Comparison of ENCODE assay signal across 18 cellular contexts in genomic region chr1:201693887-201694614, GRCh38.
A peak's percentile ranks its signal among the peaks of the same experiment; 100 is the strongest.
DNase-seq lines count a peak whose midpoint lies in the region; ATAC-seq and TF ChIP-seq lines count a peak whose summit lies in the region.
"Had no signal": no experiment of that assay in that cellular context is flagged by ENCODE, and none has a peak within 500 bp of the region (broad histone marks: within the 10 kb centered on the region; RNA-seq: fewer than 3 reads in every experiment).

No MANE protein-coding gene starts in this region.

- H4K20me1 ChIP-seq in SK-N-SH (ENCODE audit: insufficient read depth) (peaks cover 86% of the 10 kb centered on the region), smooth muscle cell (ENCODE audit: low read depth) (peaks cover 88% of the 10 kb centered on the region)

- CTCF ChIA-PET in SK-N-SH (lab: Yijun Ruan, JAX) (interaction anchor here (0.5 to 5.1 kb wide), 8 partner anchors 10 to 181 kb away, joined by 3 to 53 read pairs (median 5); no protein-coding TSS in a partner anchor), WTC11 (lab: Charles Lee) (interaction anchor here (0.7 to 4.6 kb wide), 10 partner anchors 10 to 666 kb away, joined by 3 to 26 read pairs (median 6); no protein-coding TSS in a partner anchor)

- H3K9ac ChIP-seq in SK-N-SH (no peak overlapping the region), smooth muscle cell (ENCODE audit: low read depth) (no peak overlapping the region)

- POLR2A ChIA-PET in SK-N-SH (lab: Yijun Ruan, JAX) = interaction anchor here (1.0 to 2.0 kb wide), 2 partner anchors 44 to 125 kb away, joined by 3 to 8 read pairs; no protein-coding TSS in a partner anchor
- POLR2A ChIA-PET in WTC11 (lab: Charles Lee) = no interaction called here

- 92% methylated on average over 6 of the region's 8 CpGs for WGBS in SK-N-SH (ENCODE audit: low lambda C conversion rate)
- WGBS in smooth muscle cell (ENCODE audit: low lambda C conversion rate) = 71% methylated on average over 8 of the region's 8 CpGs

- H3K4me3 ChIP-seq in SK-N-SH (ENCODE audit: low read depth in 2 of 2, low read length in 1 of 2) (no peak overlapping the region), smooth muscle cell (no peak overlapping the region)
- H3K4me3 ChIP-seq: right lobe of liver had no signal

- H3K9me3 ChIP-seq in SK-N-SH (no peaks in the 10 kb centered on the region), smooth muscle cell (replicated peaks; ENCODE audit: low read depth) (no peaks in the 10 kb centered on the region)
- H3K9me3 ChIP-seq: right lobe of liver had no signal

- no peaks in the 10 kb centered on the region for H3K9me2 ChIP-seq in SK-N-SH

- H3K36me3 Mint-ChIP-seq in WTC11 = no peaks in the 10 kb centered on the region
- H3K36me3 Mint-ChIP-seq: CD8-positive, alpha-beta T cell; stimulated activated naive B cell treated with anti-CD40 and anti-IgM and Interleukin-4, amounts not matched to agents 10 μg/mL and 1 μg/mL and 100 μg/mL, for 72 hours had no signal

- H3K27me3 ChIP-seq in SK-N-SH (ENCODE audit: insufficient read depth) = no peaks in the 10 kb centered on the region
- H3K27me3 ChIP-seq in smooth muscle cell (ENCODE audit: low read depth) = no peaks in the 10 kb centered on the region
- H3K27me3 ChIP-seq: right lobe of liver had no signal

- H3K27ac Mint-ChIP-seq in WTC11 = no peak overlapping the region
- H3K27ac Mint-ChIP-seq: activated CD4-positive, alpha-beta T cell treated with anti-CD3 and anti-CD28 coated beads, Interleukin-2, amount 10 ng/mL, durations not matched to agents 24 days and 14 days; activated T-helper 2 cell treated with anti-CD3 and anti-CD28 coated beads, Interferon-gamma antibody, Interleukin-2, Interleukin-4, amounts not matched to agents 10 μg/mL and 5 μg/mL and 100 μg/mL, durations not matched to agents 14 hours and 24 hours and 36 hours; CD8-positive, alpha-beta T cell; dendritic cell treated with granulocyte-macrophage colony-stimulating factor and Interleukin-4, amounts not matched to agents 40 ng/mL and 50 ng/mL, for 4 days; stimulated activated naive B cell treated with anti-CD40 and anti-IgM and Interleukin-4, amounts not matched to agents 10 μg/mL and 1 μg/mL and 100 μg/mL, for 72 hours had no signal

- H3K9me3 Mint-ChIP-seq in WTC11 = peaks cover 3% of the 10 kb centered on the region; the same call in 1 of the 2 replicates
- H3K9me3 Mint-ChIP-seq: activated CD4-positive, alpha-beta T cell treated with anti-CD3 and anti-CD28 coated beads, Interleukin-2, amount 10 ng/mL, durations not matched to agents 24 days and 14 days; activated T-helper 2 cell treated with anti-CD3 and anti-CD28 coated beads, Interferon-gamma antibody, Interleukin-2, Interleukin-4, amounts not matched to agents 10 μg/mL and 5 μg/mL and 100 μg/mL, durations not matched to agents 14 hours and 24 hours and 36 hours; CD8-positive, alpha-beta T cell; dendritic cell treated with granulocyte-macrophage colony-stimulating factor and Interleukin-4, amounts not matched to agents 40 ng/mL and 50 ng/mL, for 4 days had no signal

- H3K36me3 ChIP-seq in SK-N-SH (replicated peaks in 1 of 2; ENCODE audit: control insufficient read depth in 1 of 2, insufficient read depth in 2 of 2, low read length in 1 of 2) = peaks cover 0 to 31% of the 10 kb centered on the region in 2 experiments
- H3K36me3 ChIP-seq in smooth muscle cell (ENCODE audit: low read depth) = no peaks in the 10 kb centered on the region
- H3K36me3 ChIP-seq: right lobe of liver had no signal

- peaks cover 88% of the 10 kb centered on the region for H3K79me2 ChIP-seq in SK-N-SH (ENCODE audit: insufficient read depth)
- H3K79me2 ChIP-seq in smooth muscle cell (ENCODE audit: low read depth) = peaks cover 84% of the 10 kb centered on the region

- H3K27me3 Mint-ChIP-seq in WTC11 (ENCODE audit: low read depth) = no peaks in the 10 kb centered on the region; the same call in 1 of the 2 replicates
- H3K27me3 Mint-ChIP-seq: activated CD4-positive, alpha-beta T cell treated with anti-CD3 and anti-CD28 coated beads, Interleukin-2, amount 10 ng/mL, durations not matched to agents 24 days and 14 days; dendritic cell treated with granulocyte-macrophage colony-stimulating factor and Interleukin-4, amounts not matched to agents 40 ng/mL and 50 ng/mL, for 4 days had no signal

- no peak for TF ChIP-seq RAD21 in SK-N-SH (IDR thresholded peaks at IDR 0.05; ENCODE audit: low read length)

- peaks cover 12% of the 10 kb centered on the region for H3K4me1 Mint-ChIP-seq in WTC11
- H3K4me1 Mint-ChIP-seq: activated CD4-positive, alpha-beta T cell treated with anti-CD3 and anti-CD28 coated beads, Interleukin-2, amount 10 ng/mL, durations not matched to agents 24 days and 14 days; stimulated activated naive B cell treated with anti-CD40 and anti-IgM and Interleukin-4, amounts not matched to agents 10 μg/mL and 1 μg/mL and 100 μg/mL, for 72 hours had no signal

- no peak for TF ChIP-seq EP300 in SK-N-SH (IDR thresholded peaks at IDR 0.05; ENCODE audit: borderline replicate concordance in 1 of 2, low read depth in 1 of 2, low read length in 1 of 2)

- ATAC-seq in SK-N-SH treated with all-trans-retinoic acid at 6 μM for 48 hours (no peak), WTC11 (peak; percentile 67), HG02588 (IDR thresholded peaks at IDR 0.05; ENCODE audit: unreplicated experiment) (no peak)
- ATAC-seq: CD8-positive, alpha-beta T cell; stimulated activated naive B cell treated with anti-CD40 and anti-IgM and Interleukin-4, amounts not matched to agents 10 μg/mL and 1 μg/mL and 100 μg/mL, for 72 hours had no signal

- no peak overlapping the region for H3K4me3 Mint-ChIP-seq in WTC11
- H3K4me3 Mint-ChIP-seq: activated CD4-positive, alpha-beta T cell treated with anti-CD3 and anti-CD28 coated beads, Interleukin-2, amount 10 ng/mL, durations not matched to agents 24 days and 14 days; CD8-positive, alpha-beta T cell; dendritic cell treated with granulocyte-macrophage colony-stimulating factor and Interleukin-4, amounts not matched to agents 40 ng/mL and 50 ng/mL, for 4 days; stimulated activated naive B cell treated with anti-CD40 and anti-IgM and Interleukin-4, amounts not matched to agents 10 μg/mL and 1 μg/mL and 100 μg/mL, for 72 hours had no signal

- H3K4me2 ChIP-seq in SK-N-SH (peak overlapping the region; percentile 72; the same call in 1 of the 2 replicates), smooth muscle cell (no peak overlapping the region)

- peaks cover 62% of the 10 kb centered on the region for H3F3A ChIP-seq in SK-N-SH (replicated peaks; ENCODE audit: insufficient read depth)
- peaks cover 8% of the 10 kb centered on the region for H3F3A ChIP-seq in smooth muscle cell (ENCODE audit: low read depth)

- peaks cover 57 to 67% of the 10 kb centered on the region in 2 experiments for H3K4me1 ChIP-seq in SK-N-SH (ENCODE audit: control insufficient read depth in 1 of 2, insufficient read depth in 2 of 2, low read depth in 1 of 2, low read length in 1 of 2)
- peaks cover 38% of the 10 kb centered on the region for H3K4me1 ChIP-seq in smooth muscle cell (ENCODE audit: low read depth)
- H3K4me1 ChIP-seq: right lobe of liver had no signal

- TF ChIP-seq CTCF in SK-N-SH (IDR thresholded peaks at IDR 0.05) = no peak
- TF ChIP-seq CTCF in WTC11 (IDR thresholded peaks at IDR 0.05) = no peak
- TF ChIP-seq CTCF in smooth muscle cell (IDR thresholded peaks at IDR 0.05; ENCODE audit: borderline replicate concordance, insufficient read depth, poor library complexity, severe bottlenecking) = no peak

- H3K27ac ChIP-seq in SK-N-SH (ENCODE audit: low read depth in 2 of 2, low read length in 1 of 2) = peak overlapping the region; percentile 97
- peak overlapping the region; percentile 88 for H3K27ac ChIP-seq in smooth muscle cell (ENCODE audit: low read depth)
- H3K27ac ChIP-seq: right lobe of liver had no signal

- DNase-seq in SK-N-SH (peak; percentile 41), WTC11 (ENCODE audit: low spot score) (peak; percentile 58), left kidney (ENCODE audit: low read depth, low spot score) (peak; percentile 74), smooth muscle cell (lab: John Stamatoyannopoulos, UW; ENCODE audit: unreplicated experiment) (no peak)
- no peak for DNase-seq in activated CD4-positive, CD25-positive, alpha-beta regulatory T cell (lab: John Stamatoyannopoulos, UW)
- DNase-seq in activated CD4-positive, alpha-beta T cell treated with anti-CD3 and anti-CD28 coated beads for 1 hour = no peak
- DNase-seq: activated CD4-positive, alpha-beta T cell treated with anti-CD3 and anti-CD28 coated beads, Interleukin-2, amount 10 ng/mL, durations not matched to agents 24 days and 14 days; CD8-positive, alpha-beta T cell; DND-41; foreskin melanocyte; left colon; occipital lobe; right lobe of liver; stimulated activated naive B cell treated with anti-CD40 and anti-IgM and Interleukin-4, amounts not matched to agents 10 μg/mL and 1 μg/mL and 100 μg/mL, for 72 hours had no signal

- no peak overlapping the region for H2AFZ ChIP-seq in SK-N-SH (ENCODE audit: low read depth)
- H2AFZ ChIP-seq in smooth muscle cell (ENCODE audit: low read depth) = no peak overlapping the region

TF ChIP-seq in SK-N-SH, 30 proteins besides CTCF, POLR2A, EP300 and RAD21 (continues in another document):
- no peak for TF ChIP-seq TCF12 (IDR thresholded peaks at IDR 0.05)
- no peak for TF ChIP-seq POLR2AphosphoS5 (IDR thresholded peaks at IDR 0.05; ENCODE audit: low read depth, low read length)
- TF ChIP-seq TEAD4 (IDR thresholded peaks at IDR 0.05; ENCODE audit: borderline replicate concordance, insufficient read depth) = no peak
- TF ChIP-seq MAX (IDR thresholded peaks at IDR 0.05; ENCODE audit: low read depth) = no peak

TF ChIP-seq in SK-N-SH treated with all-trans-retinoic acid at 6 μM for 48 hours, 23 proteins besides CTCF, POLR2A, EP300 and RAD21 (continues in another document):
- TF ChIP-seq BACH2 (CRISPR knock-in tag; IDR thresholded peaks at IDR 0.05; ENCODE audit: borderline replicate concordance) (no peak), ZNF70 (CRISPR knock-in tag; IDR thresholded peaks at IDR 0.05) (no peak), OSR1 (CRISPR knock-in tag; IDR thresholded peaks at IDR 0.05) (no peak), PPARA (CRISPR knock-in tag; IDR thresholded peaks at IDR 0.05; ENCODE audit: borderline replicate concordance) (no peak), RARB (CRISPR knock-in tag; IDR thresholded peaks at IDR 0.05) (no peak), ZFP3 (CRISPR knock-in tag; IDR thresholded peaks at IDR 0.05) (no peak), ZNF565 (CRISPR knock-in tag; conservative IDR thresholded peaks at IDR 0.05; ENCODE audit: low read depth) (no peak), TOX (CRISPR knock-in tag; IDR thresholded peaks at IDR 0.05; ENCODE audit: borderline replicate concordance) (no peak)

TF ChIP-seq in WTC11, 78 proteins besides CTCF, POLR2A, EP300 and RAD21 (continues in another document):
- TF ChIP-seq PRRX2 (CRISPR knock-in tag; IDR thresholded peaks at IDR 0.05) = no peak
- TF ChIP-seq ZBTB21 (CRISPR knock-in tag; IDR thresholded peaks at IDR 0.05; ENCODE audit: borderline replicate concordance) = no peak
- TF ChIP-seq GTF2I (CRISPR knock-in tag; conservative IDR thresholded peaks at IDR 0.05) = no peak
- no peak for TF ChIP-seq NFE2L1 (CRISPR knock-in tag; IDR thresholded peaks at IDR 0.05)
- TF ChIP-seq NR2C2 (CRISPR knock-in tag; IDR thresholded peaks at IDR 0.05) = no peak
- no peak for TF ChIP-seq ZNF219 (CRISPR knock-in tag; IDR thresholded peaks at IDR 0.05; ENCODE audit: borderline replicate concordance)
- TF ChIP-seq TEAD4 (CRISPR knock-in tag; IDR thresholded peaks at IDR 0.05) = no peak
- no peak for TF ChIP-seq ZNF263 (CRISPR knock-in tag; IDR thresholded peaks at IDR 0.05; ENCODE audit: low read depth)

Comparison
In these comparisons a context has a peak if more than half of its experiments do, and no peak if none do; other contexts are left out.
1. DNase-seq: peak in SK-N-SH (single experiment), WTC11 (single experiment) and left kidney (single experiment); none in smooth muscle cell (single experiment), activated CD4-positive, CD25-positive, alpha-beta regulatory T cell (0 of 4) and activated CD4-positive, alpha-beta T cell treated with anti-CD3 and anti-CD28 coated beads for 1 hour (single experiment).